19 cellular contexts compared by ENCODE assay signal in the genomic region with DNA sequence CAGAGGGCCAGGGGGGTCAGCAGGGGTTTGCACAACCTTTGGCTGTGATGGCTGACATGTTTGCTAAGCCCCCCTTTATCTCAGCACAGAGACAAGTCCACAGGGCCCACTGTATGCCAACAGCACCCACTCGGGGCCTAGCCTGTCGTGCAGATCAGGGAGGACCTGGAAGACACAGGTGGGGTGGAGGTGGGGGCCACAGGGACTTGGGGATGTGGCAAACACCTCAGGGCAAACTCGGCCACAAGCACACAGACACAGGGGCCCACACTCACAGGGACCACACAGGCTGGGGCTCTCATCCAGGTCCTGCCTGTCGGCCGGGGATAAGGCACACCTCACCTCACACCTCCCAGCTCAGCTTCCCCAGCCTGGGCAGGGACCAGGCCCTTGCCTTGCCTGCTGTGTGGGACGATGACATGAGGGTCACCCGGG.
DNase-seq lines count a peak whose midpoint lies in the region; ATAC-seq and TF ChIP-seq lines count a peak whose summit lies in the region.
"Had no signal": no experiment of that assay in that cellular context is flagged by ENCODE, and none has a peak within 500 bp of the region (broad histone marks: within the 10 kb centered on the region; RNA-seq: fewer than 3 reads in every experiment).

No MANE protein-coding gene starts in this region.

- H3K4me1 ChIP-seq in H9 (ENCODE audit: insufficient read depth, low read length) = no peaks in the 10 kb centered on the region; the same call in 1 of the 2 replicates
- H3K4me1 ChIP-seq: adrenal gland, esophagus squamous epithelium, SJSA1 had no signal

- no peak overlapping the region for H2BK5ac ChIP-seq in H9 (ENCODE audit: insufficient read length, low read length)

- no peak overlapping the region for H3K14ac ChIP-seq in H9 (ENCODE audit: insufficient read depth, low read length)

- CTCF ChIA-PET in activated CD4-positive, alpha-beta T cell treated with anti-CD3 and anti-CD28 coated beads, Interleukin-2, amount 10 ng/mL, durations not matched to agents 7 days and 5 days (lab: Charles Lee) = no interaction called here

- peak overlapping the region; percentile 69 for H3K27ac Mint-ChIP-seq in activated CD4-positive, alpha-beta T cell treated with anti-CD3 and anti-CD28 coated beads, Interleukin-2, amount 10 ng/mL, durations not matched to agents 7 days and 5 days
- H3K27ac Mint-ChIP-seq in activated CD4-positive, alpha-beta T cell treated with anti-CD3 and anti-CD28 coated beads, Interleukin-2, amount 10 ng/mL, durations not matched to agents 24 days and 14 days = no peak overlapping the region
- H3K27ac Mint-ChIP-seq in H9 (peak overlapping the region in 1 of 3 experiments; percentile 59; a peak in 1 of 7 replicates), glutamatergic neuron (ENCODE audit: unreplicated experiment) (peak overlapping the region; percentile 13)
- peak overlapping the region; percentile 59 for H3K27ac Mint-ChIP-seq in stimulated activated naive B cell treated with anti-CD40 and anti-IgM and Interleukin-4, amounts not matched to agents 10 μg/mL and 1 μg/mL and 100 μg/mL, for 72 hours
- H3K27ac Mint-ChIP-seq: activated B cell treated with CpG ODN at 0.5 μM for 24 hours had no signal

- H4K5ac ChIP-seq in H9 (ENCODE audit: insufficient read length, low read depth, low read length) = no peak overlapping the region

- intact Hi-C loops in activated CD4-positive, alpha-beta T cell treated with anti-CD3 and anti-CD28 coated beads, Interleukin-2, amount 10 ng/mL, durations not matched to agents 24 days and 14 days (cut with micrococcal nuclease) = no loop called here

- no peak overlapping the region for H3K18ac ChIP-seq in H9 (ENCODE audit: insufficient read length, low read depth, low read length)

- H3K79me2 ChIP-seq in H9 (ENCODE audit: insufficient read depth, low read length) = no peaks in the 10 kb centered on the region

- H2BK12ac ChIP-seq in H9 (ENCODE audit: insufficient read length, low read depth, low read length) = no peak overlapping the region

- H4K8ac ChIP-seq in H9 (replicated peaks; ENCODE audit: insufficient read length, low read depth, low read length) = no peak overlapping the region

- no peaks in the 10 kb centered on the region; the same call in 1 of the 2 replicates for H3K27me3 ChIP-seq in H9 (ENCODE audit: insufficient read depth, low read length)
- H3K27me3 ChIP-seq: ovary, SJSA1 had no signal

- no peak overlapping the region for H2BK20ac ChIP-seq in H9 (ENCODE audit: low read depth, low read length, poor library complexity, severe bottlenecking)

- H3K27ac ChIP-seq in H9 (ENCODE audit: insufficient read length, low read depth, low read length) = no peak overlapping the region
- H3K27ac ChIP-seq: adrenal gland, esophagus squamous epithelium, ovary, SJSA1 had no signal

- POLR2A ChIA-PET in activated CD4-positive, alpha-beta T cell treated with anti-CD3 and anti-CD28 coated beads, Interleukin-2, amount 10 ng/mL, durations not matched to agents 7 days and 5 days (lab: Charles Lee) = no interaction called here

- peaks cover 5% of the 10 kb centered on the region for H3K23me2 ChIP-seq in H9 (ENCODE audit: insufficient read length, low read depth, low read length, poor library complexity, severe bottlenecking)

- H3K27me3 Mint-ChIP-seq in activated CD4-positive, alpha-beta T cell treated with anti-CD3 and anti-CD28 coated beads, Interleukin-2, amount 10 ng/mL, durations not matched to agents 7 days and 5 days = no peaks in the 10 kb centered on the region
- peaks cover 7% of the 10 kb centered on the region for H3K27me3 Mint-ChIP-seq in activated CD4-positive, alpha-beta T cell treated with anti-CD3 and anti-CD28 coated beads, Interleukin-2, amount 10 ng/mL, durations not matched to agents 24 days and 14 days
- peaks cover 33% of the 10 kb centered on the region for H3K27me3 Mint-ChIP-seq in H9 (ENCODE audit: low read depth)
- peaks cover 2% of the 10 kb centered on the region for H3K27me3 Mint-ChIP-seq in glutamatergic neuron (ENCODE audit: unreplicated experiment)
- peaks cover 0 to 5% of the 10 kb centered on the region in 2 donors for H3K27me3 Mint-ChIP-seq in stimulated activated naive B cell treated with anti-CD40 and anti-IgM and Interleukin-4, amounts not matched to agents 10 μg/mL and 1 μg/mL and 100 μg/mL, for 72 hours

- H2BK15ac ChIP-seq in H9 (ENCODE audit: low read depth, low read length) = no peak overlapping the region

- TF ChIP-seq CTCF in H9 (conservative IDR thresholded peaks at IDR 0.05) (no peak), glutamatergic neuron (IDR thresholded peaks at IDR 0.05; ENCODE audit: partially characterized antibody, unreplicated experiment) (no peak)

- H3K9me3 ChIP-seq in H9 (ENCODE audit: control insufficient read depth, low read depth, low read length) = no peaks in the 10 kb centered on the region
- H3K9me3 ChIP-seq: adrenal gland, esophagus squamous epithelium, ovary, SJSA1 had no signal

- peaks cover 45% of the 10 kb centered on the region for H3K4me1 Mint-ChIP-seq in activated CD4-positive, alpha-beta T cell treated with anti-CD3 and anti-CD28 coated beads, Interleukin-2, amount 10 ng/mL, durations not matched to agents 7 days and 5 days
- H3K4me1 Mint-ChIP-seq in activated CD4-positive, alpha-beta T cell treated with anti-CD3 and anti-CD28 coated beads, Interleukin-2, amount 10 ng/mL, durations not matched to agents 24 days and 14 days = peaks cover 28% of the 10 kb centered on the region
- H3K4me1 Mint-ChIP-seq in H9 = peaks cover 12 to 28% of the 10 kb centered on the region in 2 experiments
- H3K4me1 Mint-ChIP-seq in glutamatergic neuron (ENCODE audit: low read depth, unreplicated experiment) = peaks cover 20% of the 10 kb centered on the region
- peaks cover 15 to 17% of the 10 kb centered on the region in 2 donors for H3K4me1 Mint-ChIP-seq in stimulated activated naive B cell treated with anti-CD40 and anti-IgM and Interleukin-4, amounts not matched to agents 10 μg/mL and 1 μg/mL and 100 μg/mL, for 72 hours

- no peaks in the 10 kb centered on the region for H4K20me1 ChIP-seq in H9 (ENCODE audit: control insufficient read depth, insufficient read depth, insufficient read length)

- no CpG with 5 or more reads among the region's 7 CpGs for WGBS in H9 (ENCODE audit: extremely low coverage, insufficient read length, low lambda C conversion rate)

- no peak overlapping the region for H3K9ac ChIP-seq in H9 (ENCODE audit: extremely low read depth, insufficient read length, low read length)

- H2AFZ ChIP-seq in H9 (ENCODE audit: low read length) = no peak overlapping the region

- H3T11ph ChIP-seq in H9 (ENCODE audit: low read length) = no peak overlapping the region

- H3K4ac ChIP-seq in H9 (ENCODE audit: low read depth, low read length) = no peak overlapping the region

- no peak overlapping the region for H3K56ac ChIP-seq in H9 (ENCODE audit: insufficient read length, low read depth, low read length)

- H2AK5ac ChIP-seq in H9 (ENCODE audit: insufficient read length, low read length) = no peak overlapping the region

- no peak for ATAC-seq in stimulated activated naive B cell treated with anti-CD40 and anti-IgM and Interleukin-4, amounts not matched to agents 10 μg/mL and 1 μg/mL and 100 μg/mL, for 72 hours (replicated peaks)
- ATAC-seq in HG03354 (IDR thresholded peaks at IDR 0.05; ENCODE audit: poor library complexity, severe bottlenecking, unreplicated experiment) = no peak
- ATAC-seq: PC-3 had no signal

- no peak overlapping the region for H4K91ac ChIP-seq in H9 (ENCODE audit: insufficient read length, low read depth, low read length)

- no peak for DNase-seq in activated CD4-positive, alpha-beta T cell treated with anti-CD3 and anti-CD28 coated beads, Interleukin-2, amount 10 ng/mL, durations not matched to agents 7 days and 5 days
- DNase-seq in activated CD4-positive, alpha-beta T cell treated with anti-CD3 and anti-CD28 coated beads, Interleukin-2, amount 10 ng/mL, durations not matched to agents 24 days and 14 days = no peak
- DNase-seq in H9 = peak; percentile 18
- DNase-seq in glutamatergic neuron = peak; percentile 10
- DNase-seq in stimulated activated naive B cell treated with anti-CD40 and anti-IgM and Interleukin-4, amounts not matched to agents 10 μg/mL and 1 μg/mL and 100 μg/mL, for 72 hours = no peak
- DNase-seq in NOMO-1 (lab: John Stamatoyannopoulos, UW; ENCODE audit: unreplicated experiment in 2 of 2) = no peak
- no peak for DNase-seq in AML-193 (lab: John Stamatoyannopoulos, UW)
- DNase-seq: activated B cell treated with CpG ODN at 0.5 μM for 24 hours; C1 segment of cervical spinal cord; esophagus squamous epithelium; NCI-H1436; NCI-H2171 treated with DMSO at 0.1 percent for 48 hours; NCI-H82; PC-3; stimulated activated CD4-positive, alpha-beta T cell treated with anti-CD3 and anti-CD28 coated beads, Interleukin-2, amount 100 ng/mL, for 48 hours had no signal

- H2BK120ac ChIP-seq in H9 (ENCODE audit: low read depth, low read length, poor library complexity, severe bottlenecking) = no peak overlapping the region

- peaks cover 3% of the 10 kb centered on the region for H3K36me3 Mint-ChIP-seq in activated CD4-positive, alpha-beta T cell treated with anti-CD3 and anti-CD28 coated beads, Interleukin-2, amount 10 ng/mL, durations not matched to agents 7 days and 5 days (ENCODE audit: low read depth)
- no peaks in the 10 kb centered on the region for H3K36me3 Mint-ChIP-seq in activated CD4-positive, alpha-beta T cell treated with anti-CD3 and anti-CD28 coated beads, Interleukin-2, amount 10 ng/mL, durations not matched to agents 24 days and 14 days (ENCODE audit: low read depth)
- H3K36me3 Mint-ChIP-seq in H9 (ENCODE audit: insufficient read depth in 1 of 3, low read depth in 3 of 3) (no peaks in the 10 kb centered on the region), glutamatergic neuron (ENCODE audit: unreplicated experiment) (peaks cover 7% of the 10 kb centered on the region)
- no peaks in the 10 kb centered on the region for H3K36me3 Mint-ChIP-seq in stimulated activated naive B cell treated with anti-CD40 and anti-IgM and Interleukin-4, amounts not matched to agents 10 μg/mL and 1 μg/mL and 100 μg/mL, for 72 hours

- H3K9me3 Mint-ChIP-seq in activated CD4-positive, alpha-beta T cell treated with anti-CD3 and anti-CD28 coated beads, Interleukin-2, amount 10 ng/mL, durations not matched to agents 7 days and 5 days = no peaks in the 10 kb centered on the region
- H3K9me3 Mint-ChIP-seq in activated CD4-positive, alpha-beta T cell treated with anti-CD3 and anti-CD28 coated beads, Interleukin-2, amount 10 ng/mL, durations not matched to agents 24 days and 14 days = no peaks in the 10 kb centered on the region
- H3K9me3 Mint-ChIP-seq in H9 (no peaks in the 10 kb centered on the region), glutamatergic neuron (ENCODE audit: unreplicated experiment) (peaks cover 7% of the 10 kb centered on the region)
- no peaks in the 10 kb centered on the region for H3K9me3 Mint-ChIP-seq in stimulated activated naive B cell treated with anti-CD40 and anti-IgM and Interleukin-4, amounts not matched to agents 10 μg/mL and 1 μg/mL and 100 μg/mL, for 72 hours
- H3K9me3 Mint-ChIP-seq: activated B cell treated with CpG ODN at 0.5 μM for 24 hours had no signal

- H3K4me3 Mint-ChIP-seq in activated CD4-positive, alpha-beta T cell treated with anti-CD3 and anti-CD28 coated beads, Interleukin-2, amount 10 ng/mL, durations not matched to agents 7 days and 5 days = no peak overlapping the region
- H3K4me3 Mint-ChIP-seq in activated CD4-positive, alpha-beta T cell treated with anti-CD3 and anti-CD28 coated beads, Interleukin-2, amount 10 ng/mL, durations not matched to agents 24 days and 14 days = no peak overlapping the region
- H3K4me3 Mint-ChIP-seq in H9 = no peak overlapping the region
- H3K4me3 Mint-ChIP-seq in glutamatergic neuron (ENCODE audit: unreplicated experiment) = no peak overlapping the region
- H3K4me3 Mint-ChIP-seq in stimulated activated naive B cell treated with anti-CD40 and anti-IgM and Interleukin-4, amounts not matched to agents 10 μg/mL and 1 μg/mL and 100 μg/mL, for 72 hours = no peak overlapping the region
- H3K4me3 Mint-ChIP-seq: activated B cell treated with CpG ODN at 0.5 μM for 24 hours had no signal

- H3K23ac ChIP-seq in H9 (ENCODE audit: insufficient read length, low read depth, low read length) = no peak overlapping the region

- H3K79me1 ChIP-seq in H9 (ENCODE audit: insufficient read depth, low read depth, low read length, poor library complexity, severe bottlenecking) = no peaks in the 10 kb centered on the region

- H3K4me2 ChIP-seq in H9 (ENCODE audit: insufficient read depth, insufficient read length, low read length) = no peak overlapping the region

Comparison
In these comparisons a context has a peak if more than half of its experiments do, and no peak if none do; other contexts are left out.
1. DNase-seq: peak in H9 (single experiment) and glutamatergic neuron (single experiment); none in activated CD4-positive, alpha-beta T cell treated with anti-CD3 and anti-CD28 coated beads, Interleukin-2, amount 10 ng/mL, durations not matched to agents 7 days and 5 days (single experiment), activated CD4-positive, alpha-beta T cell treated with anti-CD3 and anti-CD28 coated beads, Interleukin-2, amount 10 ng/mL, durations not matched to agents 24 days and 14 days (single experiment), stimulated activated naive B cell treated with anti-CD40 and anti-IgM and Interleukin-4, amounts not matched to agents 10 μg/mL and 1 μg/mL and 100 μg/mL, for 72 hours (single experiment), NOMO-1 (0 of 2) and AML-193 (0 of 2).